20 cellular contexts compared by ENCODE assay signal in genomic region chr9:85487872-85488271, GRCh38.
A peak's percentile ranks its signal among the peaks of the same experiment; 100 is the strongest.
DNase-seq lines count a peak whose midpoint lies in the region; ATAC-seq, FAIRE-seq and TF ChIP-seq lines count a peak whose summit lies in the region.
"Had no signal": no experiment of that assay in that cellular context is flagged by ENCODE, and none has a peak within 500 bp of the region (broad histone marks: within the 10 kb centered on the region; RNA-seq: fewer than 3 reads in every experiment).

No MANE protein-coding gene starts in this region.

- H3K27ac ChIP-seq in RWPE2 (ENCODE audit: poor library complexity, severe bottlenecking) (no peak overlapping the region), neuronal stem cell (replicated peaks; ENCODE audit: low read length) (no peak overlapping the region)
- H3K27ac ChIP-seq: GM23248 had no signal

- ATAC-seq in RWPE2 (ENCODE audit: low read depth) (peak; percentile 41; the same call in 1 of the 3 replicates), esophagus mucosa (peak; percentile 53), GM19455 (IDR thresholded peaks at IDR 0.05; ENCODE audit: unreplicated experiment) (no peak), GM19035 (IDR thresholded peaks at IDR 0.05; ENCODE audit: unreplicated experiment) (no peak)

- TF ChIP-seq CTCF in RWPE2 (IDR thresholded peaks at IDR 0.05; ENCODE audit: poor library complexity, severe bottlenecking) = no peak
- TF ChIP-seq CTCF in bronchial epithelial cell (IDR thresholded peaks at IDR 0.05; ENCODE audit: insufficient read depth, low read length, severe bottlenecking) = no peak

- no peak overlapping the region for H2BK120ac ChIP-seq in neuronal stem cell (ENCODE audit: low read depth, low read length)

- H3K23ac ChIP-seq in neuronal stem cell (ENCODE audit: low read depth, low read length, poor library complexity) = no peak overlapping the region

- peak overlapping the region; percentile 27 for H2AFZ ChIP-seq in neuronal stem cell (ENCODE audit: low read length)
- H2AFZ ChIP-seq: GM23248 had no signal

- H3K4me1 ChIP-seq in RWPE2 (ENCODE audit: insufficient read depth, poor library complexity, severe bottlenecking) = no peaks in the 10 kb centered on the region
- H3K4me1 ChIP-seq in neuronal stem cell (ENCODE audit: control insufficient read depth in 2 of 2, insufficient read depth in 1 of 2, low read depth in 1 of 2, low read length in 2 of 2) = peaks cover 0 to 3% of the 10 kb centered on the region in 2 donors
- H3K4me1 ChIP-seq: HAP-1 had no signal

- no CpG with 5 or more reads among the region's 5 CpGs for WGBS in neuronal stem cell (ENCODE audit: extremely low coverage in 2 of 2, insufficient read length in 2 of 2, insufficient replicate concordance in 1 of 2), 2 donors

- no peak for FAIRE-seq in bronchial epithelial cell (lab: Jason Lieb, UNC)
- FAIRE-seq: GM12891, GM18507, H54 had no signal

- no peak overlapping the region for H2AK5ac ChIP-seq in neuronal stem cell (ENCODE audit: low read depth, low read length)

- H3K9me3 ChIP-seq in RWPE2 (ENCODE audit: severe bottlenecking) = no peaks in the 10 kb centered on the region
- H3K9me3 ChIP-seq in neuronal stem cell (replicated peaks in 1 of 2; ENCODE audit: control insufficient read depth in 2 of 2, insufficient read depth in 1 of 2, low read depth in 1 of 2, low read length in 2 of 2) = no peaks in the 10 kb centered on the region
- H3K9me3 ChIP-seq: HAP-1 had no signal

- no peak overlapping the region for H3K4me2 ChIP-seq in neuronal stem cell (ENCODE audit: insufficient read depth, low read length, poor library complexity, severe bottlenecking)

- no peak overlapping the region for H3K18ac ChIP-seq in neuronal stem cell (ENCODE audit: low read length)

- H3K4ac ChIP-seq in neuronal stem cell (ENCODE audit: low read length) = no peak overlapping the region

- H2BK12ac ChIP-seq in neuronal stem cell (ENCODE audit: low read length) = no peak overlapping the region

- H3K4me3 ChIP-seq in RWPE2 (ENCODE audit: severe bottlenecking) (no peak overlapping the region), bronchial epithelial cell (ENCODE audit: low read depth, low read length) (no peak overlapping the region), neuronal stem cell (ENCODE audit: low read length in 2 of 2) (no peak overlapping the region)
- H3K4me3 ChIP-seq: GM23248, HAP-1 had no signal

- no peak for DNase-seq in RWPE2 (ENCODE audit: low spot score)
- DNase-seq in bronchial epithelial cell (ENCODE audit: low read depth) = peak; percentile 51
- DNase-seq in neuronal stem cell (ENCODE audit: low spot score) = no peak
- DNase-seq in retina = no peak
- DNase-seq: C1 segment of cervical spinal cord; Calu3; CD4-positive, alpha-beta memory T cell; COR-L47; DMS53; DMS79 treated with DMSO at 0.1 percent for 48 hours; GF-D8; GM23248; HFFc6 had no signal

- no peak overlapping the region for H3K14ac ChIP-seq in neuronal stem cell (ENCODE audit: low read length)

- H4K91ac ChIP-seq in neuronal stem cell (ENCODE audit: low read depth, low read length, poor library complexity) = no peak overlapping the region

- H4K8ac ChIP-seq in neuronal stem cell (ENCODE audit: low read depth, low read length) = no peak overlapping the region

- H3K36me3 ChIP-seq in RWPE2 (ENCODE audit: low read depth) (no peaks in the 10 kb centered on the region), bronchial epithelial cell (ENCODE audit: control insufficient read depth, insufficient read depth, low read length) (no peaks in the 10 kb centered on the region), neuronal stem cell (replicated peaks in 1 of 2; ENCODE audit: control insufficient read depth in 2 of 2, insufficient read depth in 2 of 2, low read length in 2 of 2) (no peaks in the 10 kb centered on the region)
- H3K36me3 ChIP-seq: HAP-1 had no signal

- no peak overlapping the region for H2BK5ac ChIP-seq in neuronal stem cell (ENCODE audit: low read length)

- H2BK15ac ChIP-seq in neuronal stem cell (ENCODE audit: low read length) = no peak overlapping the region

- H3K27me3 ChIP-seq in RWPE2 (ENCODE audit: insufficient read depth, poor library complexity, severe bottlenecking) = peaks cover 3% of the 10 kb centered on the region
- H3K27me3 ChIP-seq in bronchial epithelial cell (ENCODE audit: control insufficient read depth, insufficient read depth, low read length) = peaks cover 2% of the 10 kb centered on the region
- no peaks in the 10 kb centered on the region for H3K27me3 ChIP-seq in neuronal stem cell (ENCODE audit: control insufficient read depth in 3 of 3, insufficient read depth in 3 of 3, low read depth in 1 of 3, low read length in 3 of 3)

- H3K79me1 ChIP-seq in neuronal stem cell (ENCODE audit: low read depth, low read length) = no peaks in the 10 kb centered on the region

- H3K9ac ChIP-seq in neuronal stem cell (ENCODE audit: low read depth, low read length, poor library complexity) = no peak overlapping the region
- H3K9ac ChIP-seq: GM23248 had no signal

Comparison
In these comparisons a context has a peak if more than half of its experiments do, and no peak if none do; other contexts are left out.
1. ATAC-seq: peak in RWPE2 (single experiment) and esophagus mucosa (single experiment); none in GM19455 (single experiment) and GM19035 (single experiment).